ENCODE assay signal across 8 cellular contexts in genomic region chr20:33456916-33457642, GRCh38. TPM values are rescaled to one million over a fixed set of nuclear protein-coding genes. Genes with fewer than 3 reads are reported as not detected.
A peak's percentile ranks its signal among the peaks of the same experiment; 100 is the strongest.
DNase-seq lines count a peak whose midpoint lies in the region; ATAC-seq and TF ChIP-seq lines count a peak whose summit lies in the region.
"Not testable (repeated sequence)": the region's sequence is repeated elsewhere in the genome, so short reads cannot be mapped to it uniquely, and the experiment has no call there.

No MANE protein-coding gene starts in this region.

- not testable (repeated sequence) for H3K4me1 ChIP-seq in esophagus muscularis mucosa

- not testable (repeated sequence) for H3K36me3 ChIP-seq in esophagus muscularis mucosa

- peak; percentile 95 for TF ChIP-seq CTCF in CD14-positive monocyte (IDR thresholded peaks at IDR 0.05)
- TF ChIP-seq CTCF in esophagus muscularis mucosa (IDR thresholded peaks at IDR 0.05), result peak; percentile 92 to 98 (median 94)
- peak; percentile 93 for TF ChIP-seq CTCF in mesothelial cell of epicardium (IDR thresholded peaks at IDR 0.05; ENCODE audit: unreplicated experiment)

- H3K36me3 Mint-ChIP-seq in CD14-positive monocyte; activated T-helper 17 cell treated with anti-CD3 and anti-CD28 coated beads, Interleukin-2, amount 50 U/mL, for 72 hours (ENCODE audit: low read depth); mesothelial cell of epicardium: not testable (repeated sequence)

- intact Hi-C loops in CD14-positive monocyte (cut with micrococcal nuclease), result loop anchor here (2.0 to 5.0 kb wide), 2 partner anchors 210 kb away; partner anchors contain the start of gene ACTL10 (in 2 of the 2)
- intact Hi-C loops in esophagus muscularis mucosa (cut with DNase I), result loop anchor here (1.0 to 5.0 kb wide), 2 partner anchors 195 to 211 kb away; no protein-coding TSS in a partner anchor

- H3K27me3 ChIP-seq in esophagus muscularis mucosa, result not testable (repeated sequence)

- not testable (repeated sequence) for H3K4me3 ChIP-seq in esophagus muscularis mucosa

- peak overlapping the region in 1 of 7 donors; percentile 9 for H3K27ac Mint-ChIP-seq in CD14-positive monocyte
- not testable (repeated sequence) for H3K27ac Mint-ChIP-seq in activated T-helper 17 cell treated with anti-CD3 and anti-CD28 coated beads, Interleukin-2, amount 50 U/mL, for 72 hours; mesothelial cell of epicardium

- H3K4me3 Mint-ChIP-seq in CD14-positive monocyte, result peak overlapping the region in 1 of 2 donors; percentile 24
- not testable (repeated sequence) for H3K4me3 Mint-ChIP-seq in activated T-helper 17 cell treated with anti-CD3 and anti-CD28 coated beads, Interleukin-2, amount 50 U/mL, for 72 hours; mesothelial cell of epicardium

- H3K9me3 ChIP-seq in esophagus muscularis mucosa, result not testable (repeated sequence)

- peak; percentile 94 for ATAC-seq in activated T-helper 17 cell treated with anti-CD3 and anti-CD28 coated beads, Interleukin-2, amount 50 U/mL, for 72 hours (replicated peaks)

- not testable (repeated sequence) for H3K27ac ChIP-seq in esophagus muscularis mucosa (replicated peaks in 1 of 4)

- not testable (repeated sequence) for TF ChIP-seq EP300 in esophagus muscularis mucosa (IDR thresholded peaks at IDR 0.05)

- not testable (repeated sequence) for H3K27me3 Mint-ChIP-seq in CD14-positive monocyte (ENCODE audit: low read depth in 3 of 3); activated T-helper 17 cell treated with anti-CD3 and anti-CD28 coated beads, Interleukin-2, amount 50 U/mL, for 72 hours; mesothelial cell of epicardium (ENCODE audit: low read depth)

- DNase-seq in CD14-positive monocyte (ENCODE audit: low spot score) (peak; percentile 66), GOT3 (lab: John Stamatoyannopoulos, UW) (peak; percentile 38), NCI-H187 (lab: John Stamatoyannopoulos, UW) (peak; percentile 52 to 83), SKM-1 (lab: John Stamatoyannopoulos, UW; ENCODE audit: unreplicated experiment) (peak; percentile 59), esophagus muscularis mucosa (ENCODE audit: extremely low spot score) (peak; percentile 95), mesothelial cell of epicardium (ENCODE audit: low spot score in 2 of 2, unreplicated experiment in 2 of 2) (peak; percentile 67 to 91)
- DNase-seq in stimulated activated CD4-positive, alpha-beta T cell treated with anti-CD3 and anti-CD28 coated beads, TNF-alpha, amount 100 ng/mL, for 48 hours (ENCODE audit: low read depth in 3 of 3), result peak; percentile 57 to 74 (median 72)

- 22% methylated on average over 5 of the region's 6 CpGs for WGBS in esophagus muscularis mucosa

- not testable (repeated sequence) for TF ChIP-seq POLR2A in esophagus muscularis mucosa (IDR thresholded peaks at IDR 0.05; ENCODE audit: low read depth)

- not testable (repeated sequence) for H3K9me3 Mint-ChIP-seq in CD14-positive monocyte; activated T-helper 17 cell treated with anti-CD3 and anti-CD28 coated beads, Interleukin-2, amount 50 U/mL, for 72 hours; mesothelial cell of epicardium

- not testable (repeated sequence) for H3K4me1 Mint-ChIP-seq in CD14-positive monocyte; activated T-helper 17 cell treated with anti-CD3 and anti-CD28 coated beads, Interleukin-2, amount 50 U/mL, for 72 hours; mesothelial cell of epicardium

RNA-seq across cellular contexts. Expression of gene SNTA1, which starts 13.5 kb away (rescaled TPM):
- polyA plus RNA-seq in CD14-positive monocyte, result under 1 TPM; 0.56 to 0.93 TPM
- total RNA-seq in activated T-helper 17 cell treated with anti-CD3 and anti-CD28 coated beads, Interleukin-2, amount 50 U/mL, for 72 hours, result 1 to 10 TPM; 5.5 to 6.5 TPM
- total RNA-seq in esophagus muscularis mucosa, result 10 to 100 TPM; 24.1 to 51.6 (median 42.3) TPM
- total RNA-seq in mesothelial cell of epicardium, result 11.9 to 13.4 TPM (median 13.3 TPM) in 3 replicates

RNA-seq across cellular contexts. Expression of gene CBFA2T2, which starts 32.8 kb away (rescaled TPM):
- 1 to 10 TPM; 1.7 to 4.9 TPM for polyA plus RNA-seq in CD14-positive monocyte
- 10 to 100 TPM; 14.5 to 25.6 TPM for total RNA-seq in activated T-helper 17 cell treated with anti-CD3 and anti-CD28 coated beads, Interleukin-2, amount 50 U/mL, for 72 hours
- 10 to 100 TPM; 11.3 to 17.7 (median 14.6) TPM for total RNA-seq in esophagus muscularis mucosa
- total RNA-seq in mesothelial cell of epicardium, result 39.7 to 47.2 TPM (median 46.1 TPM) in 3 replicates

RNA-seq across cellular contexts. Expression of gene CDK5RAP1, which starts 55.8 kb away (rescaled TPM):
- 10 to 100 TPM; 24.4 to 25.5 TPM for polyA plus RNA-seq in CD14-positive monocyte
- total RNA-seq in activated T-helper 17 cell treated with anti-CD3 and anti-CD28 coated beads, Interleukin-2, amount 50 U/mL, for 72 hours, result 10 to 100 TPM; 24.1 to 44.5 TPM
- total RNA-seq in esophagus muscularis mucosa (10 to 100 TPM; 11.3 to 19.5 (median 16.9) TPM), mesothelial cell of epicardium (38.7 to 41.0 TPM (median 39.8 TPM) in 3 replicates)

Comparison
In these comparisons a context has a peak if more than half of its experiments do, and no peak if none do; other contexts are left out.
1. DNase-seq: peak in every context shown above with its lines; median percentile 95 in esophagus muscularis mucosa; 79 in mesothelial cell of epicardium; 72 in stimulated activated CD4-positive, alpha-beta T cell treated with anti-CD3 and anti-CD28 coated beads, TNF-alpha, amount 100 ng/mL, for 48 hours; 68 in NCI-H187; 66 in CD14-positive monocyte; 59 in SKM-1; 38 in GOT3.